ENCODE assay signal across 8 cellular contexts in the genomic region with DNA sequence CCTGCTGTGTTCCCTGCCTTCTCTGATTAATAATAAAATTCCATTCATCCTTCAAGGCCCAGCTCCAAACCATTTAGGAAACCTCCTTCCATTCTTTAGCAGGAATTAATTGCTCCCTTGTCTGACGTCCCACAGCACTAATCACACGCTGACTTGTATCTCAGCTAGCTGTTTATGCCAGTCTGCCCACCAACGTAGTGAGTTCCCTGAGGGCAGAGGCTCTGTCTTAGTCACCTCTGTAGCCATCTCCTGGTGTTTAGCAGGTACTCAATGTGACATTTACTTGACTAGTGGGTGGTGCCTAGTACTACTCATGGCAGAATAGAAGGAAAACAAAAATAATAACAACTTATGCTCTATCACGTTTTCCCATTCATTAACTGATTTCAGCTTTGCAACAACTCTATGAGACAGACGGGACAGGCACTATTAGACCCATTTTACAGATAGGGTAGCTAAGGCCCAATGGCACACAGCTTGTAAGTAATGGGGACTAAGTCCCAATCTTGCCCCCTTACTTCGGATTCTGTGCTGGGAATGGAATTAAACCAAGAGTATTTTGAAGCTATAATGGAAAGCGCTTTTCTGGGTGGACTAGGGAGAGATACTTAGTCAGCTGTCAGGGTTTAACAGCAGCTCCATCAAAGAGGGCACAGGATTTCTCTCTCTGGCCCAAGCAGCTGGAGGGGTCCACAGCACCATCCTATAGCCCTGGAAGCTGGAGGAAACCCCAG. TPM values are rescaled to one million over a fixed set of nuclear protein-coding genes. Genes with fewer than 3 reads are reported as not detected.
DNase-seq lines count a peak whose midpoint lies in the region; ATAC-seq and TF ChIP-seq lines count a peak whose summit lies in the region.

No MANE protein-coding gene starts in this region.

- no peaks in the 10 kb centered on the region for H3F3A ChIP-seq in PC-3 (ENCODE audit: low read length, unreplicated experiment)

- H3K27ac Mint-ChIP-seq in Calu3 (ENCODE audit: unreplicated experiment): peak overlapping the region; percentile 36

- H3K9ac ChIP-seq in PC-3 (ENCODE audit: low read length): no peak overlapping the region
- H3K9ac ChIP-seq in neuronal stem cell (ENCODE audit: low read depth, low read length, poor library complexity): no peak overlapping the region

- BruUV-seq in Calu3 (replicated peaks; lab: Mats Ljungman, UMichigan) (no TSS peak), PC-3 (replicated peaks; lab: Mats Ljungman, UMichigan) (no TSS peak)

- H3K79me1 ChIP-seq in neuronal stem cell (ENCODE audit: low read depth, low read length): peaks cover 4% of the 10 kb centered on the region

- no peak overlapping the region for H2BK15ac ChIP-seq in neuronal stem cell (ENCODE audit: low read length)

- H3K36me3 Mint-ChIP-seq in Calu3 (ENCODE audit: insufficient read depth, unreplicated experiment): peaks cover 42% of the 10 kb centered on the region

- no peak overlapping the region for H4K8ac ChIP-seq in neuronal stem cell (ENCODE audit: low read depth, low read length)

- H2BK5ac ChIP-seq in neuronal stem cell (ENCODE audit: low read length): no peak overlapping the region

- H3K36me3 ChIP-seq in PC-3 (ENCODE audit: low read depth, low read length): no peaks in the 10 kb centered on the region
- H3K36me3 ChIP-seq in ectodermal cell (ENCODE audit: control insufficient read depth, insufficient read depth, low read length): no peaks in the 10 kb centered on the region
- no peaks in the 10 kb centered on the region for H3K36me3 ChIP-seq in neuronal stem cell (replicated peaks in 1 of 2; ENCODE audit: control insufficient read depth in 2 of 2, insufficient read depth in 2 of 2, low read length in 2 of 2)

- no peak overlapping the region for H4K91ac ChIP-seq in neuronal stem cell (ENCODE audit: low read depth, low read length, poor library complexity)

- no peak for ATAC-seq in PC-3
- ATAC-seq in GM21529 (IDR thresholded peaks at IDR 0.05; ENCODE audit: unreplicated experiment): no peak
- ATAC-seq in HG03196 (IDR thresholded peaks at IDR 0.05; ENCODE audit: unreplicated experiment): no peak

- H2BK120ac ChIP-seq in neuronal stem cell (ENCODE audit: low read depth, low read length): no peak overlapping the region

- peak overlapping the region; percentile 78 for H3K4me3 Mint-ChIP-seq in Calu3 (ENCODE audit: low read depth, unreplicated experiment)

- CTCF ChIA-PET in Calu3 (lab: Charles Lee): interaction anchor here (0.5 to 5.4 kb wide), 83 partner anchors 9 to 1120 kb away, joined by 3 to 171 read pairs (median 6); partner anchors contain the start of genes CASC3, CDC6, ERBB2 and GJD3
- CTCF ChIA-PET in PC-3 (lab: Charles Lee): interaction anchor here (1.0 kb wide), 1 partner anchor 16 kb away, joined by 4 read pairs; no protein-coding TSS in a partner anchor

- H3K9me2 ChIP-seq in PC-3 (replicated peaks; ENCODE audit: low read length): no peaks in the 10 kb centered on the region

- H2AFZ ChIP-seq in PC-3 (ENCODE audit: low read length) (peak overlapping the region; percentile 85; the same call in 1 of the 2 replicates), neuronal stem cell (ENCODE audit: low read length) (peak overlapping the region; percentile 95)

- POLR2A ChIA-PET in PC-3 (lab: Charles Lee; ENCODE audit: unreplicated experiment): interaction anchor here (0.5 kb wide), 1 partner anchor 78 kb away, joined by 3 read pairs; the partner anchor contains the start of gene CASC3

- peaks cover 25% of the 10 kb centered on the region for H3K79me2 ChIP-seq in PC-3 (ENCODE audit: low read length)

- peaks cover 4% of the 10 kb centered on the region for H3K9me3 Mint-ChIP-seq in Calu3 (ENCODE audit: low read depth, unreplicated experiment)

- no peak overlapping the region; the same call in 1 of the 2 replicates for H3K27ac ChIP-seq in PC-3 (ENCODE audit: low read length)
- no peak overlapping the region for H3K27ac ChIP-seq in ectodermal cell (ENCODE audit: insufficient read depth, low read depth, low read length, poor library complexity, severe bottlenecking)
- no peak overlapping the region for H3K27ac ChIP-seq in neuronal stem cell (replicated peaks; ENCODE audit: low read length)

- no peak overlapping the region for H2AK5ac ChIP-seq in neuronal stem cell (ENCODE audit: low read depth, low read length)

- H3K4me2 ChIP-seq in PC-3 (ENCODE audit: low read length) (no peak overlapping the region), neuronal stem cell (ENCODE audit: insufficient read depth, low read length, poor library complexity, severe bottlenecking) (peak overlapping the region; percentile 64)

- no peaks in the 10 kb centered on the region for H4K20me1 ChIP-seq in PC-3 (ENCODE audit: low read length)

- WGBS in ectodermal cell, 2 experiments: 90 to 93% methylated on average over 7 of the region's 7 CpGs
- WGBS in neuronal stem cell (ENCODE audit: extremely low coverage in 2 of 2, insufficient read length in 2 of 2, insufficient replicate concordance in 1 of 2), 2 donors: no CpG with 5 or more reads among the region's 7 CpGs

- no peak overlapping the region for H3K4ac ChIP-seq in neuronal stem cell (ENCODE audit: low read length)

- H3K14ac ChIP-seq in neuronal stem cell (ENCODE audit: low read length): no peak overlapping the region

- H3K4me3 ChIP-seq in PC-3 (ENCODE audit: low read length) (no peak overlapping the region), ectodermal cell (ENCODE audit: insufficient read depth, low read depth, low read length) (peak overlapping the region; percentile 67), neuronal stem cell (ENCODE audit: low read length in 2 of 2) (peak overlapping the region; percentile 74 to 76)

- H2BK12ac ChIP-seq in neuronal stem cell (ENCODE audit: low read length): no peak overlapping the region

- no peak for DNase-seq in Calu3
- no peak for DNase-seq in PC-3
- DNase-seq in neuronal stem cell (ENCODE audit: low spot score): no peak
- DNase-seq in NOMO-1 treated with dmso at 0.1 percent for 144 hours (lab: John Stamatoyannopoulos, UW; ENCODE audit: unreplicated experiment): no peak
- no peak for DNase-seq in erythroblast (lab: John Stamatoyannopoulos, UW)

- no peak overlapping the region for H3K18ac ChIP-seq in neuronal stem cell (ENCODE audit: low read length)

- H3K4me1 ChIP-seq in PC-3 (ENCODE audit: insufficient read depth, low read length) (no peaks in the 10 kb centered on the region), ectodermal cell (ENCODE audit: control insufficient read depth, insufficient read depth, low read length) (no peaks in the 10 kb centered on the region), neuronal stem cell (ENCODE audit: control insufficient read depth in 2 of 2, insufficient read depth in 1 of 2, low read depth in 1 of 2, low read length in 2 of 2) (peaks cover 0 to 5% of the 10 kb centered on the region in 2 donors)

- TF ChIP-seq CTCF in Calu3 (IDR thresholded peaks at IDR 0.05; ENCODE audit: unreplicated experiment) (no peak), PC-3 (conservative IDR thresholded peaks at IDR 0.05; ENCODE audit: low read depth, low read length) (no peak)

- no peak overlapping the region for H3K23ac ChIP-seq in neuronal stem cell (ENCODE audit: low read depth, low read length, poor library complexity)

- H3K9me3 ChIP-seq in PC-3 (ENCODE audit: low read length) (no peaks in the 10 kb centered on the region), ectodermal cell (ENCODE audit: control insufficient read depth, low read length) (no peaks in the 10 kb centered on the region), neuronal stem cell (replicated peaks in 1 of 2; ENCODE audit: control insufficient read depth in 2 of 2, insufficient read depth in 1 of 2, low read depth in 1 of 2, low read length in 2 of 2) (no peaks in the 10 kb centered on the region)

- no peak for TF ChIP-seq POLR2A in erythroblast (IDR thresholded peaks at IDR 0.05; ENCODE audit: low read length)

- peaks cover 28% of the 10 kb centered on the region for H3K4me1 Mint-ChIP-seq in Calu3 (ENCODE audit: low read depth, unreplicated experiment)

- intact Hi-C loops in Calu3 (cut with micrococcal nuclease; ENCODE audit: unreplicated experiment): loop anchor here (5.0 kb wide), 1 partner anchor 64 kb away; no protein-coding TSS in a partner anchor
- intact Hi-C loops in PC-3 (cut with micrococcal nuclease): no loop called here

- no peaks in the 10 kb centered on the region for H3K27me3 Mint-ChIP-seq in Calu3 (ENCODE audit: unreplicated experiment)

- no peaks in the 10 kb centered on the region for H3K27me3 ChIP-seq in PC-3 (ENCODE audit: low read length)
- H3K27me3 ChIP-seq in ectodermal cell (ENCODE audit: control insufficient read depth, insufficient read depth, low read length, poor library complexity, severe bottlenecking): no peaks in the 10 kb centered on the region
- H3K27me3 ChIP-seq in neuronal stem cell (ENCODE audit: control insufficient read depth in 3 of 3, insufficient read depth in 3 of 3, low read depth in 1 of 3, low read length in 3 of 3): no peaks in the 10 kb centered on the region

RNA-seq across cellular contexts. Expression of gene WIPF2, which starts 0.9 kb away (rescaled TPM):
- total RNA-seq in Calu3 (2022) (327 and 376 TPM in 2 replicates), PC-3 (2014; rRNA removed) (6.0 and 12.1 TPM in 2 replicates)
- 27.6 TPM for polyA plus RNA-seq in ectodermal cell (2013, experiment 1 of 4)
- 31.0 TPM for polyA plus RNA-seq in ectodermal cell (2013, experiment 2 of 4)
- 19.3 TPM for polyA plus RNA-seq in ectodermal cell (2013, experiment 3 of 4)
- 26.4 TPM for polyA plus RNA-seq in ectodermal cell (2013, experiment 4 of 4)
- 18.0 TPM for polyA plus RNA-seq in neuronal stem cell (2013, experiment 1 of 2)
- polyA plus RNA-seq in neuronal stem cell (2013, experiment 2 of 2): 18.9 TPM

RNA-seq across cellular contexts. Expression of gene RAPGEFL1, which starts 40.9 kb away (rescaled TPM):
- 57.9 and 86.3 TPM in 2 replicates for total RNA-seq in Calu3 (2022)
- total RNA-seq in PC-3 (2014; rRNA removed): 1.3 and 1.5 TPM in 2 replicates
- 25.8 TPM for polyA plus RNA-seq in ectodermal cell (2013, experiment 1 of 4)
- polyA plus RNA-seq in ectodermal cell (2013, experiment 2 of 4): 28.7 TPM
- polyA plus RNA-seq in ectodermal cell (2013, experiment 3 of 4): 17.0 TPM
- 19.7 TPM for polyA plus RNA-seq in ectodermal cell (2013, experiment 4 of 4)
- 9.5 TPM for polyA plus RNA-seq in neuronal stem cell (2013, experiment 1 of 2)
- polyA plus RNA-seq in neuronal stem cell (2013, experiment 2 of 2): 9.7 TPM

Comparison
In these comparisons a context has a peak if more than half of its experiments do, and no peak if none do; other contexts are left out.
1. RNA of gene WIPF2, which starts 0.9 kb away (total RNA-seq): 327 to 376 TPM in Calu3; 6.0 to 12.1 TPM in PC-3; every median in the first group is over 10 times any median in the second.
2. RNA of gene RAPGEFL1, which starts 40.9 kb away (total RNA-seq): 57.9 to 86.3 TPM in Calu3; 1.3 to 1.5 TPM in PC-3; every median in the first group is over 10 times any median in the second.